Comparison of ENCODE assay signal across 31 cellular contexts in genomic region chr4:126737899-126738526, GRCh38.
"Had no signal": no experiment of that assay in that cellular context is flagged by ENCODE, and none has a peak within 500 bp of the region (broad histone marks: within the 10 kb centered on the region; RNA-seq: fewer than 3 reads in every experiment).

No MANE protein-coding gene starts in this region.

- H3K4me1 Mint-ChIP-seq: T-cell had no signal

- ATAC-seq: PC-3, SK-N-SH treated with all-trans-retinoic acid at 6 μM for 48 hours, T-cell had no signal

- H3K27me3 ChIP-seq: MG63, Peyer's patch, SJSA1 had no signal

- H3K4me3 Mint-ChIP-seq: T-cell had no signal

- H3K27ac ChIP-seq: Peyer's patch, SJSA1 had no signal

- H3K36me3 ChIP-seq: MG63, Peyer's patch, SJSA1 had no signal

- H3K36me3 Mint-ChIP-seq: T-cell had no signal

- H3K4me1 ChIP-seq: Peyer's patch, SJSA1 had no signal

- DNase-seq: Kasumi-1, KG1, MG63, NCI-H1048, NCI-H1092 treated with DMSO at 0.1 percent for 48 hours, NCI-H1105 treated with DMSO at 0.1 percent for 48 hours, NCI-H1417, NCI-H1436, NCI-H146, NCI-H1694, NCI-H187, NCI-H1930, NCI-H2029 treated with DMSO at 0.1 percent for 48 hours, NCI-H2081 treated with DMSO at 0.1 percent for 48 hours, NCI-H2107, NCI-H2171, NCI-H226, NCI-H446 treated with DMSO at 0.1 percent for 48 hours, NCI-H510A, NCI-H524, NCI-H526 treated with DMSO at 0.1 percent for 48 hours, NCI-H748 treated with DMSO at 0.1 percent for 48 hours, NCI-H82, Peyer's patch, Right ventricle myocardium superior, RPMI8226, SHP77 treated with DMSO at 0.1 percent for 48 hours, T-cell had no signal

- H3K27me3 Mint-ChIP-seq: T-cell had no signal

- H3K27ac Mint-ChIP-seq: T-cell had no signal

- H3K4me3 ChIP-seq: MG63, Peyer's patch, SJSA1 had no signal

- H3K9me3 ChIP-seq: MG63, Peyer's patch, SJSA1 had no signal
